In genomic region chr3:106176734-106177133, GRCh38 we compare ENCODE assay signal across 8 cellular contexts.
A peak's percentile ranks its signal among the peaks of the same experiment; 100 is the strongest.
DNase-seq lines count a peak whose midpoint lies in the region; ATAC-seq and TF ChIP-seq lines count a peak whose summit lies in the region.

No MANE protein-coding gene starts in this region.

- no peaks in the 10 kb centered on the region for H3K36me3 ChIP-seq in OCI-LY7 (ENCODE audit: insufficient read depth, low read length)

- H3K9me3 ChIP-seq in OCI-LY7 (ENCODE audit: low read length), result no peaks in the 10 kb centered on the region

- CTCF ChIA-PET in OCI-LY7 (lab: Charles Lee; ENCODE audit: unreplicated experiment), result no interaction called here

- no peaks in the 10 kb centered on the region for H4K20me1 ChIP-seq in OCI-LY7 (ENCODE audit: insufficient read depth, low read length)

- no peaks in the 10 kb centered on the region for H3K79me2 ChIP-seq in OCI-LY7 (ENCODE audit: insufficient read depth, low read depth, low read length)

- intact Hi-C loops in OCI-LY7 (cut with micrococcal nuclease; ENCODE audit: unreplicated experiment), result no loop called here
- intact Hi-C loops in Right ventricle myocardium superior (cut with DNase I), result no loop called here

- in situ Hi-C loops in GM13977 (cut with MboI; ENCODE audit: low pct_unique_long_range_greater_than_20kb, low sequenced_read_pairs, unreplicated experiment), result no loop called here

- H3K9me3 Mint-ChIP-seq in HFFc6, result no peaks in the 10 kb centered on the region

- no peaks in the 10 kb centered on the region for H3K36me3 Mint-ChIP-seq in HFFc6 (ENCODE audit: low read depth)

- DNase-seq in GM13977 (ENCODE audit: low spot score), result peak; percentile 29
- no peak for DNase-seq in OCI-LY7 (ENCODE audit: low spot score)
- DNase-seq in amniotic epithelial cell (ENCODE audit: low read depth), result peak; percentile 51
- peak in 2 of 3 donors; percentile 33 to 44 for DNase-seq in stimulated activated CD4-positive, alpha-beta T cell treated with anti-CD3 and anti-CD28 coated beads, TNF-alpha, amount 100 ng/mL, for 1 hour (ENCODE audit: low read depth in 3 of 3, low spot score in 1 of 3)
- no peak for DNase-seq in kidney tubule cell (ENCODE audit: low spot score)
- DNase-seq in HFFc6, result no peak
- DNase-seq in Right ventricle myocardium superior, result no peak

- H3K9me2 ChIP-seq in OCI-LY7 (ENCODE audit: insufficient read depth, low read length), result no peaks in the 10 kb centered on the region

- H3K27ac ChIP-seq in OCI-LY7 (ENCODE audit: low read depth, low read length, poor library complexity, severe bottlenecking), result no peak overlapping the region

- no peak overlapping the region for H3K4me2 ChIP-seq in OCI-LY7 (ENCODE audit: low read length)

- POLR2A ChIA-PET in OCI-LY7 (lab: Charles Lee), result interaction anchor here (0.9 to 1.1 kb wide), 2 partner anchors 80 to 231 kb away, joined by 3 read pairs; no protein-coding TSS in a partner anchor

- no peaks in the 10 kb centered on the region; the same call in 1 of the 2 replicates for H3K27me3 Mint-ChIP-seq in HFFc6 (ENCODE audit: insufficient read depth)

- ATAC-seq in HG02759 (IDR thresholded peaks at IDR 0.05; ENCODE audit: unreplicated experiment), result peak; percentile 91
- no peak for ATAC-seq in Right ventricle myocardium superior (ENCODE audit: poor library complexity)

- H3K4me3 Mint-ChIP-seq in HFFc6, result no peak overlapping the region; the same call in 1 of the 2 replicates

- H2AFZ ChIP-seq in OCI-LY7 (ENCODE audit: low read length), result peak overlapping the region; percentile 17; the same call in 1 of the 2 replicates

- H3K27ac Mint-ChIP-seq in HFFc6, result no peak overlapping the region

- H3K4me3 ChIP-seq in OCI-LY7 (ENCODE audit: low read depth, low read length, poor library complexity, severe bottlenecking), result no peak overlapping the region

- no TSS peak for BruUV-seq in OCI-LY7 (replicated peaks; lab: Mats Ljungman, UMichigan)

- no peaks in the 10 kb centered on the region for H3K4me1 Mint-ChIP-seq in HFFc6 (ENCODE audit: low read depth)

- H3K4me1 ChIP-seq in OCI-LY7 (ENCODE audit: insufficient read depth, low read length, poor library complexity, severe bottlenecking), result no peaks in the 10 kb centered on the region

- no peak for TF ChIP-seq CTCF in GM13977 (IDR thresholded peaks at IDR 0.05; ENCODE audit: extremely low read depth, insufficient read depth, missing control alignments)
- no peak for TF ChIP-seq CTCF in OCI-LY7 (conservative IDR thresholded peaks at IDR 0.05; ENCODE audit: low read length)
- no peak for TF ChIP-seq CTCF in HFFc6 (IDR thresholded peaks at IDR 0.05)

Comparison
In these comparisons a context has a peak if more than half of its experiments do, and no peak if none do; other contexts are left out.
1. DNase-seq: peak in GM13977 (single experiment), amniotic epithelial cell (single experiment) and stimulated activated CD4-positive, alpha-beta T cell treated with anti-CD3 and anti-CD28 coated beads, TNF-alpha, amount 100 ng/mL, for 1 hour (2 of 3); none in OCI-LY7 (single experiment), kidney tubule cell (single experiment), HFFc6 (single experiment) and Right ventricle myocardium superior (single experiment).